In the genomic region with DNA sequence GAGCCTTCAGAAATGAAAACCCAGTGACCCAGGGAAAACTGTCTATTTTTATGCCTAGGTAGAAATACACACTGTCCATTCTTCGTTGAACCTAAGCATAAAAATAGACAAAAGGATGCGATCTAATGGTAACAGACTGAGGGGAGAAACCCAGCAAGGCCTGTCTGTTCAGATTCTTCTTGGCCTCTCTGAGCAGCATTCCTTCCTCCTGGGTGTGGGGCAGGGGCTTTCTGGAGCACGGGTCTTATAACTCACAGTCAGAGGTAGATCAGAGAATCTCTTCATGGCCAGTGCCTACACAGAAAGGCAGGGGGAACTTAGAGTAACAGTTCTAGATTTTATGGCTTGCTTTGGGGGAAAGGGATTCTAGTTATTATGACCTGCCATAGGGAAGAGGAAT, we compare ENCODE assay signal across 19 cellular contexts. TPM values are rescaled to one million over a fixed set of nuclear protein-coding genes. Genes with fewer than 3 reads are reported as not detected.
DNase-seq lines count a peak whose midpoint lies in the region; ATAC-seq and TF ChIP-seq lines count a peak whose summit lies in the region.
"Had no signal": no experiment of that assay in that cellular context is flagged by ENCODE, and none has a peak within 500 bp of the region (broad histone marks: within the 10 kb centered on the region; RNA-seq: fewer than 3 reads in every experiment).

No MANE protein-coding gene starts in this region.

- no peak for TF ChIP-seq CTCF in PC-9 (conservative IDR thresholded peaks at IDR 0.05)
- no peak for TF ChIP-seq CTCF in RWPE1 (conservative IDR thresholded peaks at IDR 0.05; ENCODE audit: low read depth)

- H3K4me1 Mint-ChIP-seq in activated CD4-positive, alpha-beta memory T cell treated with anti-CD3 and anti-CD28 coated beads for 36 hours (ENCODE audit: low read depth): peaks cover 34% of the 10 kb centered on the region
- peaks cover 31% of the 10 kb centered on the region for H3K4me1 Mint-ChIP-seq in activated CD4-positive, alpha-beta memory T cell treated with anti-CD3 and anti-CD28 coated beads, Interleukin-2, amount 10 ng/mL, durations not matched to agents 7 days and 5 days
- peaks cover 21 to 37% of the 10 kb centered on the region in 2 donors for H3K4me1 Mint-ChIP-seq in immature natural killer cell
- H3K4me1 Mint-ChIP-seq in stimulated activated effector memory CD8-positive, alpha-beta T cell treated with anti-CD3 and anti-CD28 coated beads, Interleukin-12 subunit alpha, Interleukin-12 subunit beta, amount 100 ng/mL, for 72 hours: peaks cover 48% of the 10 kb centered on the region

- peaks cover 13% of the 10 kb centered on the region for H3K9me3 Mint-ChIP-seq in activated CD4-positive, alpha-beta memory T cell treated with anti-CD3 and anti-CD28 coated beads for 36 hours
- H3K9me3 Mint-ChIP-seq in activated CD4-positive, alpha-beta memory T cell treated with anti-CD3 and anti-CD28 coated beads, Interleukin-2, amount 10 ng/mL, durations not matched to agents 7 days and 5 days: peaks cover 10% of the 10 kb centered on the region
- H3K9me3 Mint-ChIP-seq in immature natural killer cell: no peaks in the 10 kb centered on the region
- peaks cover 7% of the 10 kb centered on the region for H3K9me3 Mint-ChIP-seq in stimulated activated effector memory CD8-positive, alpha-beta T cell treated with anti-CD3 and anti-CD28 coated beads, Interleukin-12 subunit alpha, Interleukin-12 subunit beta, amount 100 ng/mL, for 72 hours

- no peaks in the 10 kb centered on the region for H3K27me3 ChIP-seq in PC-9 (ENCODE audit: insufficient read depth, low read depth)
- H3K27me3 ChIP-seq: colonic mucosa, pancreas had no signal

- peaks cover 7% of the 10 kb centered on the region; the same call in 1 of the 2 replicates for H3K9me3 ChIP-seq in PC-9 (ENCODE audit: insufficient read depth, low read depth)
- H3K9me3 ChIP-seq: colonic mucosa, pancreas had no signal

- peaks cover 23% of the 10 kb centered on the region; the same call in 1 of the 2 replicates for H3F3A ChIP-seq in PC-9 (ENCODE audit: insufficient read depth, low read depth)

- H3K4me1 ChIP-seq in PC-9 (replicated peaks; ENCODE audit: insufficient read depth): peaks cover 46% of the 10 kb centered on the region

- peak overlapping the region; percentile 24 for H3K27ac Mint-ChIP-seq in activated CD4-positive, alpha-beta memory T cell treated with anti-CD3 and anti-CD28 coated beads for 36 hours
- no peak overlapping the region for H3K27ac Mint-ChIP-seq in activated CD4-positive, alpha-beta memory T cell treated with anti-CD3 and anti-CD28 coated beads, Interleukin-2, amount 10 ng/mL, durations not matched to agents 7 days and 5 days
- H3K27ac Mint-ChIP-seq in immature natural killer cell: no peak overlapping the region
- H3K27ac Mint-ChIP-seq in stimulated activated effector memory CD8-positive, alpha-beta T cell treated with anti-CD3 and anti-CD28 coated beads, Interleukin-12 subunit alpha, Interleukin-12 subunit beta, amount 100 ng/mL, for 72 hours: no peak overlapping the region

- POLR2A ChIA-PET in activated CD4-positive, alpha-beta memory T cell treated with anti-CD3 and anti-CD28 coated beads for 36 hours (lab: Charles Lee): no interaction called here
- POLR2A ChIA-PET in activated CD4-positive, alpha-beta memory T cell treated with anti-CD3 and anti-CD28 coated beads, Interleukin-2, amount 10 ng/mL, durations not matched to agents 7 days and 5 days (lab: Charles Lee): interaction anchor here (0.7 to 11.2 kb wide), 5 partner anchors 22 to 67 kb away, joined by 3 to 240 read pairs (median 25); no protein-coding TSS in a partner anchor
- POLR2A ChIA-PET in PC-9 (lab: Charles Lee; ENCODE audit: unreplicated experiment): no interaction called here
- POLR2A ChIA-PET in RWPE1 (lab: Yijun Ruan, JAX; ENCODE audit: low non-redundant PET): no interaction called here

- no peak for ATAC-seq in stimulated activated effector memory CD8-positive, alpha-beta T cell treated with anti-CD3 and anti-CD28 coated beads, Interleukin-12 subunit alpha, Interleukin-12 subunit beta, amount 100 ng/mL, for 72 hours
- ATAC-seq: A549, pancreas, SK-N-SH treated with all-trans-retinoic acid at 6 μM for 48 hours had no signal

- H3K4me2 ChIP-seq in PC-9: peak overlapping the region; percentile 40
- H3K4me2 ChIP-seq: A549 had no signal

- DNase-seq in activated CD4-positive, alpha-beta memory T cell treated with anti-CD3 and anti-CD28 coated beads for 36 hours: no peak
- DNase-seq in activated CD4-positive, alpha-beta memory T cell treated with anti-CD3 and anti-CD28 coated beads, Interleukin-2, amount 10 ng/mL, durations not matched to agents 7 days and 5 days: no peak
- DNase-seq in PC-9: no peak
- DNase-seq in immature natural killer cell: no peak
- DNase-seq in stimulated activated effector memory CD8-positive, alpha-beta T cell treated with anti-CD3 and anti-CD28 coated beads, Interleukin-12 subunit alpha, Interleukin-12 subunit beta, amount 100 ng/mL, for 72 hours (ENCODE audit: low spot score in 2 of 2): no peak
- no peak for DNase-seq in RWPE1 (ENCODE audit: low spot score)
- DNase-seq in T-helper 9 cell: no peak
- no peak for DNase-seq in AG20443 (ENCODE audit: low spot score)
- DNase-seq: amniotic stem cell, colonic mucosa, GDM1, glutamatergic neuron, KBM-7, NCI-H1417 treated with DMSO at 0.1 percent for 48 hours, NCI-H226, pancreas had no signal

- H3K27ac ChIP-seq in PC-9 (no peak overlapping the region), RWPE1 (no peak overlapping the region)

- H3K36me3 Mint-ChIP-seq in activated CD4-positive, alpha-beta memory T cell treated with anti-CD3 and anti-CD28 coated beads for 36 hours: peaks cover 10% of the 10 kb centered on the region
- peaks cover 16% of the 10 kb centered on the region for H3K36me3 Mint-ChIP-seq in activated CD4-positive, alpha-beta memory T cell treated with anti-CD3 and anti-CD28 coated beads, Interleukin-2, amount 10 ng/mL, durations not matched to agents 7 days and 5 days (ENCODE audit: low read depth)
- H3K36me3 Mint-ChIP-seq in immature natural killer cell: no peaks in the 10 kb centered on the region
- peaks cover 21% of the 10 kb centered on the region for H3K36me3 Mint-ChIP-seq in stimulated activated effector memory CD8-positive, alpha-beta T cell treated with anti-CD3 and anti-CD28 coated beads, Interleukin-12 subunit alpha, Interleukin-12 subunit beta, amount 100 ng/mL, for 72 hours

- no peak overlapping the region for H3K4me3 ChIP-seq in PC-9
- H3K4me3 ChIP-seq: A549, colonic mucosa, pancreas had no signal

- intact Hi-C loops in activated CD4-positive, alpha-beta memory T cell treated with anti-CD3 and anti-CD28 coated beads for 36 hours (cut with micrococcal nuclease): loop anchor here (10.0 kb wide), 1 partner anchor 391 kb away; a partner anchor contains a TSS
- intact Hi-C loops in PC-9 (cut with micrococcal nuclease; ENCODE audit: unreplicated experiment): loop anchor here (2.0 kb wide), 3 partner anchors 15 to 65 kb away; a partner anchor contains a TSS

- no peaks in the 10 kb centered on the region for H4K20me1 ChIP-seq in PC-9 (ENCODE audit: insufficient read depth)

- H3K27me3 Mint-ChIP-seq in activated CD4-positive, alpha-beta memory T cell treated with anti-CD3 and anti-CD28 coated beads for 36 hours: no peaks in the 10 kb centered on the region
- no peaks in the 10 kb centered on the region for H3K27me3 Mint-ChIP-seq in activated CD4-positive, alpha-beta memory T cell treated with anti-CD3 and anti-CD28 coated beads, Interleukin-2, amount 10 ng/mL, durations not matched to agents 7 days and 5 days
- peaks cover 17 to 33% (median 24%) of the 10 kb centered on the region in 3 donors for H3K27me3 Mint-ChIP-seq in immature natural killer cell (ENCODE audit: low read depth in 3 of 3)

- BruUV-seq in PC-9 (replicated peaks; lab: Mats Ljungman, UMichigan): no TSS peak

- no peak overlapping the region for H3K4me3 Mint-ChIP-seq in activated CD4-positive, alpha-beta memory T cell treated with anti-CD3 and anti-CD28 coated beads for 36 hours
- no peak overlapping the region for H3K4me3 Mint-ChIP-seq in activated CD4-positive, alpha-beta memory T cell treated with anti-CD3 and anti-CD28 coated beads, Interleukin-2, amount 10 ng/mL, durations not matched to agents 7 days and 5 days
- peak overlapping the region in 4 of 5 donors; percentile 16 to 55 (median 24) for H3K4me3 Mint-ChIP-seq in immature natural killer cell
- peak overlapping the region; percentile 11 for H3K4me3 Mint-ChIP-seq in stimulated activated effector memory CD8-positive, alpha-beta T cell treated with anti-CD3 and anti-CD28 coated beads, Interleukin-12 subunit alpha, Interleukin-12 subunit beta, amount 100 ng/mL, for 72 hours

- H3K79me2 ChIP-seq in PC-9 (ENCODE audit: low read depth): no peaks in the 10 kb centered on the region

- no peaks in the 10 kb centered on the region for H3K9me2 ChIP-seq in PC-9 (ENCODE audit: insufficient read depth)

- no peaks in the 10 kb centered on the region for H3K36me3 ChIP-seq in PC-9 (ENCODE audit: low read depth)
- H3K36me3 ChIP-seq: colonic mucosa, pancreas had no signal

- H2AFZ ChIP-seq in PC-9: no peak overlapping the region

- CTCF ChIA-PET in activated CD4-positive, alpha-beta memory T cell treated with anti-CD3 and anti-CD28 coated beads for 36 hours (lab: Charles Lee): no interaction called here
- CTCF ChIA-PET in activated CD4-positive, alpha-beta memory T cell treated with anti-CD3 and anti-CD28 coated beads, Interleukin-2, amount 10 ng/mL, durations not matched to agents 7 days and 5 days (lab: Charles Lee): interaction anchor here (0.8 to 1.9 kb wide), 3 partner anchors 29 to 225 kb away, joined by 3 to 7 read pairs (median 3); no protein-coding TSS in a partner anchor
- CTCF ChIA-PET in PC-9 (lab: Charles Lee): no interaction called here
- CTCF ChIA-PET in RWPE1 (lab: Yijun Ruan, JAX): interaction anchor here (1.0 kb wide), 1 partner anchor 14 kb away, joined by 4 read pairs; no protein-coding TSS in a partner anchor

RNA-seq across cellular contexts. Expression of a gene that starts 56.0 kb away (rescaled TPM):
- total RNA-seq in activated CD4-positive, alpha-beta memory T cell treated with anti-CD3 and anti-CD28 coated beads for 36 hours: not detected
- total RNA-seq in activated CD4-positive, alpha-beta memory T cell treated with anti-CD3 and anti-CD28 coated beads, Interleukin-2, amount 10 ng/mL, durations not matched to agents 7 days and 5 days: not detected
- total RNA-seq in PC-9 (2021): 3.9 and 5.5 TPM in 2 replicates
- not detected for polyA plus RNA-seq in immature natural killer cell
- polyA plus RNA-seq: keratinocyte had no signal

Comparison
In these comparisons a context has a peak if more than half of its experiments do, and no peak if none do; other contexts are left out.
1. CTCF ChIA-PET loops: an anchor here in activated CD4-positive, alpha-beta memory T cell treated with anti-CD3 and anti-CD28 coated beads, Interleukin-2, amount 10 ng/mL, durations not matched to agents 7 days and 5 days (0.8 to 1.9 kb wide) and RWPE1 (1.0 kb wide); none called in activated CD4-positive, alpha-beta memory T cell treated with anti-CD3 and anti-CD28 coated beads for 36 hours and PC-9.
2. H3K4me3 Mint-ChIP-seq: peak in immature natural killer cell (4 of 5) and stimulated activated effector memory CD8-positive, alpha-beta T cell treated with anti-CD3 and anti-CD28 coated beads, Interleukin-12 subunit alpha, Interleukin-12 subunit beta, amount 100 ng/mL, for 72 hours (single experiment); none in activated CD4-positive, alpha-beta memory T cell treated with anti-CD3 and anti-CD28 coated beads for 36 hours (single experiment) and activated CD4-positive, alpha-beta memory T cell treated with anti-CD3 and anti-CD28 coated beads, Interleukin-2, amount 10 ng/mL, durations not matched to agents 7 days and 5 days (single experiment).